Comparison of ENCODE assay signal across 1 cellular context in genomic region chr2:113756088-113757058, GRCh38.
TF ChIP-seq lines count a peak whose summit lies in the region.

Gene SLC35F5 (minus strand): TSS chr2:113756642. CDS start chr2:113756409, 233 bp downstream.

TF ChIP-seq in HepG2, 621 proteins besides CTCF, POLR2A, EP300 and RAD21 (continued from another document and continues in another):
- peak; percentile 91; the same call in 1 of the 2 replicates for TF ChIP-seq HINFP (CRISPR knock-in tag; IDR thresholded peaks at IDR 0.05; ENCODE audit: low read depth)
- no peak; the same call in 1 of the 2 replicates for TF ChIP-seq NFYB (CRISPR knock-in tag; IDR thresholded peaks at IDR 0.05)
- peak; percentile 98; the same call in 1 of the 2 replicates for TF ChIP-seq ZNF230 (CRISPR knock-in tag; IDR thresholded peaks at IDR 0.05)
- TF ChIP-seq BCL6 (CRISPR knock-in tag; IDR thresholded peaks at IDR 0.05) = peak; percentile 81
- TF ChIP-seq GABPA (IDR thresholded peaks at IDR 0.05; ENCODE audit: low read depth, low read length) = peak; percentile 80
- TF ChIP-seq GABPA (CRISPR knock-in tag; IDR thresholded peaks at IDR 0.05; ENCODE audit: low read depth) = peak; percentile 86
- TF ChIP-seq HHEX (CRISPR knock-in tag; IDR thresholded peaks at IDR 0.05) = no peak
- no peak; the same call in none of the 2 replicates for TF ChIP-seq HBP1 (CRISPR knock-in tag; IDR thresholded peaks at IDR 0.05; ENCODE audit: low read depth)
- no peak for TF ChIP-seq MBD4 (IDR thresholded peaks at IDR 0.05; ENCODE audit: borderline replicate concordance, low read length)
- no peak for TF ChIP-seq NFIC (IDR thresholded peaks at IDR 0.05; ENCODE audit: low read length)
- 0 out of 2 replicates have a peak, but pooled peaks have one; percentile 75 for TF ChIP-seq ZFAT (CRISPR knock-in tag; conservative IDR thresholded peaks at IDR 0.05)
- peak; percentile 91 for TF ChIP-seq TARDBP (CRISPR knock-in tag; IDR thresholded peaks at IDR 0.05)
- TF ChIP-seq ZSCAN30 (CRISPR knock-in tag; IDR thresholded peaks at IDR 0.05) = no peak
- TF ChIP-seq ZBTB10 (CRISPR knock-in tag; IDR thresholded peaks at IDR 0.05; ENCODE audit: borderline replicate concordance) = peak; percentile 86
- TF ChIP-seq, protein P1, sequence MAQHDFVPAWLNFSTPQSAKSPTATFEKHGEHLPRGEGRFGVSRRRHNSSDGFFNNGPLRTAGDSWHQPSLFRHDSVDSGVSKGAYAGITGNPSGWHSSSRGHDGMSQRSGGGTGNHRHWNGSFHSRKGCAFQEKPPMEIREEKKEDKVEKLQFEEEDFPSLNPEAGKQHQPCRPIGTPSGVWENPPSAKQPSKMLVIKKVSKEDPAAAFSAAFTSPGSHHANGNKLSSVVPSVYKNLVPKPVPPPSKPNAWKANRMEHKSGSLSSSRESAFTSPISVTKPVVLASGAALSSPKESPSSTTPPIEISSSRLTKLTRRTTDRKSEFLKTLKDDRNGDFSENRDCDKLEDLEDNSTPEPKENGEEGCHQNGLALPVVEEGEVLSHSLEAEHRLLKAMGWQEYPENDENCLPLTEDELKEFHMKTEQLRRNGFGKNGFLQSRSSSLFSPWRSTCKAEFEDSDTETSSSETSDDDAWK (CRISPR knock-in tag; IDR thresholded peaks at IDR 0.05) = no peak
- TF ChIP-seq ZNF816 (CRISPR knock-in tag; IDR thresholded peaks at IDR 0.05; ENCODE audit: borderline replicate concordance) = peak; percentile 94; the same call in 1 of the 2 replicates
- TF ChIP-seq ZNF883 (CRISPR knock-in tag; IDR thresholded peaks at IDR 0.05; ENCODE audit: not compliant biosample characterization) = peak; percentile 99
- TF ChIP-seq NFYC (CRISPR knock-in tag; IDR thresholded peaks at IDR 0.05) = peak; percentile 40; the same call in 1 of the 2 replicates
- TF ChIP-seq DDIT3 (CRISPR knock-in tag; IDR thresholded peaks at IDR 0.05) = no peak
- TF ChIP-seq ETS1 (CRISPR knock-in tag; IDR thresholded peaks at IDR 0.05) = no peak
- no peak for TF ChIP-seq NCOA5 (CRISPR knock-in tag; IDR thresholded peaks at IDR 0.05)
- no peak for TF ChIP-seq CBX2 (IDR thresholded peaks at IDR 0.05; ENCODE audit: low read depth, low read length)
- no peak for TF ChIP-seq CBX2 (CRISPR knock-in tag; IDR thresholded peaks at IDR 0.05; ENCODE audit: low read depth)
- peak; percentile 88; the same call in 1 of the 2 replicates for TF ChIP-seq MED1 (CRISPR knock-in tag; IDR thresholded peaks at IDR 0.05)
- no peak for TF ChIP-seq MBNL3 (CRISPR knock-in tag; conservative IDR thresholded peaks at IDR 0.05)
- no peak for TF ChIP-seq PHB2 (IDR thresholded peaks at IDR 0.05; ENCODE audit: partially characterized antibody)
- TF ChIP-seq, protein P2, sequence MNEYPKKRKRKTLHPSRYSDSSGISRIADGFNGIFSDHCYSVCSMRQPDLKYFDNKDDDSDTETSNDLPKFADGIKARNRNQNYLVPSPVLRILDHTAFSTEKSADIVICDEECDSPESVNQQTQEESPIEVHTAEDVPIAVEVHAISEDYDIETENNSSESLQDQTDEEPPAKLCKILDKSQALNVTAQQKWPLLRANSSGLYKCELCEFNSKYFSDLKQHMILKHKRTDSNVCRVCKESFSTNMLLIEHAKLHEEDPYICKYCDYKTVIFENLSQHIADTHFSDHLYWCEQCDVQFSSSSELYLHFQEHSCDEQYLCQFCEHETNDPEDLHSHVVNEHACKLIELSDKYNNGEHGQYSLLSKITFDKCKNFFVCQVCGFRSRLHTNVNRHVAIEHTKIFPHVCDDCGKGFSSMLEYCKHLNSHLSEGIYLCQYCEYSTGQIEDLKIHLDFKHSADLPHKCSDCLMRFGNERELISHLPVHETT (CRISPR knock-in tag; conservative IDR thresholded peaks at IDR 0.05) = peak; percentile 79; the same call in 1 of the 2 replicates
- TF ChIP-seq ZNF260 (CRISPR knock-in tag; IDR thresholded peaks at IDR 0.05; ENCODE audit: borderline replicate concordance, low read depth) = 0 out of 2 replicates have a peak, but pooled peaks have one; percentile 93
- peak; percentile 94; the same call in 1 of the 2 replicates for TF ChIP-seq ZNF766 (CRISPR knock-in tag; IDR thresholded peaks at IDR 0.05; ENCODE audit: borderline replicate concordance)
- TF ChIP-seq XBP1 (CRISPR knock-in tag; IDR thresholded peaks at IDR 0.05) = no peak
- TF ChIP-seq FOXP1 (IDR thresholded peaks at IDR 0.05) = no peak
- no peak; the same call in 1 of the 2 replicates for TF ChIP-seq FOXP1 (CRISPR knock-in tag; IDR thresholded peaks at IDR 0.05)
- peak; percentile 21; the same call in 1 of the 2 replicates for TF ChIP-seq ZFP1 (CRISPR knock-in tag; IDR thresholded peaks at IDR 0.05)
- no peak for TF ChIP-seq AKNA (CRISPR knock-in tag; IDR thresholded peaks at IDR 0.05; ENCODE audit: borderline replicate concordance)
- TF ChIP-seq HOXA7 (CRISPR knock-in tag; IDR thresholded peaks at IDR 0.05) = no peak; the same call in 1 of the 2 replicates
- TF ChIP-seq KLF13 (CRISPR knock-in tag; IDR thresholded peaks at IDR 0.05) = no peak; the same call in 1 of the 2 replicates
- peak; percentile 58 for TF ChIP-seq JARID2 (CRISPR knock-in tag; IDR thresholded peaks at IDR 0.05; ENCODE audit: insufficient replicate concordance)
- TF ChIP-seq SCMH1 (CRISPR knock-in tag; IDR thresholded peaks at IDR 0.05; ENCODE audit: borderline replicate concordance) = no peak
- 0 out of 2 replicates have a peak, but pooled peaks have one; percentile 82 for TF ChIP-seq ZNF468 (CRISPR knock-in tag; IDR thresholded peaks at IDR 0.05)
- peak; percentile 78 for TF ChIP-seq TP53 (CRISPR knock-in tag; conservative IDR thresholded peaks at IDR 0.05)
- TF ChIP-seq ZNF619 (CRISPR knock-in tag; IDR thresholded peaks at IDR 0.05) = peak; percentile 96
- peak; percentile 92 for TF ChIP-seq ZNF430 (CRISPR knock-in tag; IDR thresholded peaks at IDR 0.05)
- peak; percentile 91 for TF ChIP-seq ZNF777 (CRISPR knock-in tag; IDR thresholded peaks at IDR 0.05)
- TF ChIP-seq ZNF670 (CRISPR knock-in tag; IDR thresholded peaks at IDR 0.05; ENCODE audit: borderline replicate concordance) = peak; percentile 89
- no peak for TF ChIP-seq RAD51 (IDR thresholded peaks at IDR 0.05; ENCODE audit: borderline replicate concordance)
- TF ChIP-seq ZNF598 (CRISPR knock-in tag; IDR thresholded peaks at IDR 0.05; ENCODE audit: borderline replicate concordance) = peak; percentile 96
- no peak for TF ChIP-seq DNMT3B (CRISPR knock-in tag; conservative IDR thresholded peaks at IDR 0.05)
- peak; percentile 90; the same call in 1 of the 2 replicates for TF ChIP-seq ZNF33A (CRISPR knock-in tag; IDR thresholded peaks at IDR 0.05; ENCODE audit: borderline replicate concordance)
- TF ChIP-seq ZNF30 (CRISPR knock-in tag; IDR thresholded peaks at IDR 0.05) = peak; percentile 71; the same call in 1 of the 2 replicates
- peak; percentile 96 for TF ChIP-seq ELF1 (CRISPR knock-in tag; IDR thresholded peaks at IDR 0.05)
